ENCODE assay signal across 17 cellular contexts in genomic region chr15:66084704-66085103, GRCh38.
"Had no signal": no experiment of that assay in that cellular context is flagged by ENCODE, and none has a peak within 500 bp of the region (broad histone marks: within the 10 kb centered on the region; RNA-seq: fewer than 3 reads in every experiment).

No MANE protein-coding gene starts in this region.

- ATAC-seq: T-cell had no signal

- FAIRE-seq: HTR-8/SVneo, RCC 7860 had no signal

- DNase-seq: KG1, MG63, NCI-H1092 treated with DMSO at 0.1 percent for 48 hours, NCI-H1436, NCI-H187 treated with DMSO at 0.1 percent for 48 hours, NCI-H2081 treated with DMSO at 0.1 percent for 48 hours, NCI-H2171, NCI-H226, NCI-H446 treated with DMSO at 0.1 percent for 48 hours, NCI-H510A treated with DMSO at 0.1 percent for 48 hours, NCI-H774, SK-N-SH, SW 1271, T-cell had no signal

- H3K27ac ChIP-seq: HL-60 had no signal

- H3K4me3 ChIP-seq: MG63 had no signal

- H3K4me2 ChIP-seq: SK-N-SH had no signal

- H3K9me3 ChIP-seq: MG63, SK-N-SH had no signal

- H3K36me3 ChIP-seq: MG63 had no signal

- H3K9ac ChIP-seq: SK-N-SH had no signal
